8 cellular contexts compared by ENCODE assay signal in the genomic region with DNA sequence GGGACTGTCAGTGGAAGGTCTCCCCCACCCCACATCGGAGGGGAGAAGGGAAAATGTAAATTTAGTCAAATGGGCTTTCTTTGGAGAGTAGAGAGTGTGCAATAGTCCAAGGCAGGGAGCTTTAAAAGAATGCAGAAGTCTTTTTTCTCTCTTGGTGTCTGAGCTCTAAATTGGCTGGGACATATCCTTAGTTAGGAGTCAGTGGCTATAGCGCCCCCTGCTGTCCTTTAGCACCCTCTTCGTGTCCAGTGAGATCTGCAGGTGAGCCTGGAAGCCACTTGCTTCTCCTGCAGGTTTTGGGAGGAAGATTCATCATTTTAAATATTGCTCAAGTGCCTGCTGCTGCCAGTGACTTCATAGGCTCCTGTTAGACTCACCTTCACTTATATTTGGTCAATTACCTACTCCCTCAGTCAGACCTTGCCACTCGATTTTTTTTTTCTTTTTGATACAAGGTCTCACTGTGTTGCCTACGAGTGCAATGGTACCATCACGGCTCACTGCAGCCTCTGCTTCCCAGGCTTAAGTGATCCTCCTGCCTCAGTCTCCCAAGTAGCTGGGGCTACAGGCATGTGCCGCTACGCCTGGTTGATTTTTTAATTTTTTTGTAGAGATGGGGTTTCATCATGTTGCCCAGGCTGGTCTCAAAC.
DNase-seq lines count a peak whose midpoint lies in the region; ATAC-seq, FAIRE-seq and TF ChIP-seq lines count a peak whose summit lies in the region.

No MANE protein-coding gene starts in this region.

- intact Hi-C loops in colonic mucosa (cut with DNase I): loop anchor here (2.0 to 5.0 kb wide), 2 partner anchors 208 to 273 kb away; no protein-coding TSS in a partner anchor
- intact Hi-C loops in lower leg skin (cut with DNase I; ENCODE audit: low total_unique reads): loop anchor here (5.0 kb wide), 1 partner anchor 203 kb away; no protein-coding TSS in a partner anchor

- peak; percentile 93 for DNase-seq in Ammon's horn (ENCODE audit: low spot score)
- peak; percentile 44 for DNase-seq in H54 (ENCODE audit: insufficient read length, low spot score)
- DNase-seq in NCI-H226: peak; percentile 21
- peak; percentile 88 for DNase-seq in activated CD4-positive, alpha-beta T cell treated with anti-CD3 and anti-CD28 coated beads for 48 hours
- peak; percentile 83 for DNase-seq in colonic mucosa
- DNase-seq in lower leg skin (ENCODE audit: low spot score in 2 of 2): peak; percentile 71 to 91
- DNase-seq in stimulated activated CD4-positive, alpha-beta T cell treated with anti-CD3 and anti-CD28 coated beads, TNF-alpha, amount 100 ng/mL, for 4 hours (ENCODE audit: low read depth in 3 of 3): peak; percentile 53 to 74 (median 60)

- no peaks in the 10 kb centered on the region for H3K9me3 ChIP-seq in colonic mucosa

- H3K27ac ChIP-seq in colonic mucosa: no peak overlapping the region

- H3K9ac ChIP-seq in colonic mucosa (ENCODE audit: low read depth in 2 of 2, low read length in 2 of 2): no peak overlapping the region

- H3K4me1 ChIP-seq in colonic mucosa: peaks cover 9% of the 10 kb centered on the region

- TF ChIP-seq POLR2A in H54 (IDR thresholded peaks at IDR 0.05; ENCODE audit: low read depth, low read length) (no peak), lower leg skin (IDR thresholded peaks at IDR 0.05) (no peak)

- WGBS in lower leg skin, 2 donors: 48 to 53% methylated on average over 8 of the region's 8 CpGs

- TF ChIP-seq CTCF in colonic mucosa (IDR thresholded peaks at IDR 0.05) (peak; percentile 80), lower leg skin (IDR thresholded peaks at IDR 0.05) (no peak)

- H3K4me3 ChIP-seq in colonic mucosa (no peak overlapping the region), lower leg skin (ENCODE audit: low read depth, poor library complexity, severe bottlenecking) (no peak overlapping the region)

- no peak for ATAC-seq in HG03139 (IDR thresholded peaks at IDR 0.05; ENCODE audit: unreplicated experiment)

- FAIRE-seq in H54 (lab: Jason Lieb, UNC): peak; percentile 58

- H3K36me3 ChIP-seq in colonic mucosa: no peaks in the 10 kb centered on the region

- no peaks in the 10 kb centered on the region for H3K27me3 ChIP-seq in colonic mucosa

Comparison
In these comparisons a context has a peak if more than half of its experiments do, and no peak if none do; other contexts are left out.
1. DNase-seq: peak in every context shown above with its lines; median percentile 93 in Ammon's horn; 88 in activated CD4-positive, alpha-beta T cell treated with anti-CD3 and anti-CD28 coated beads for 48 hours; 83 in colonic mucosa; 81 in lower leg skin; 60 in stimulated activated CD4-positive, alpha-beta T cell treated with anti-CD3 and anti-CD28 coated beads, TNF-alpha, amount 100 ng/mL, for 4 hours; 44 in H54; 21 in NCI-H226.